Comparison of ENCODE assay signal across 16 cellular contexts in genomic region chr22:17083255-17083654, GRCh38. TPM values are rescaled to one million over a fixed set of nuclear protein-coding genes. Genes with fewer than 3 reads are reported as not detected.
DNase-seq lines count a peak whose midpoint lies in the region; ATAC-seq and TF ChIP-seq lines count a peak whose summit lies in the region.
"Had no signal": no experiment of that assay in that cellular context is flagged by ENCODE, and none has a peak within 500 bp of the region (broad histone marks: within the 10 kb centered on the region; RNA-seq: fewer than 3 reads in every experiment).

No MANE protein-coding gene starts in this region.

- H3K27me3 Mint-ChIP-seq in T-helper 1 cell treated with Interleukin-12 subunit alpha and Interleukin-12 subunit beta and Interleukin-4 antibody, amounts not matched to agents 30 μg/mL and 1 μg/mL, for 36 hours (ENCODE audit: low read depth), result no peaks in the 10 kb centered on the region
- H3K27me3 Mint-ChIP-seq in Caco-2 (ENCODE audit: insufficient read depth, unreplicated experiment), result no peaks in the 10 kb centered on the region
- H3K27me3 Mint-ChIP-seq in activated naive CD8-positive, alpha-beta T cell treated with anti-CD3 and anti-CD28 coated beads, Interleukin-2, amount 10 ng/mL, durations not matched to agents 7 days and 5 days, result peaks cover 6% of the 10 kb centered on the region
- H3K27me3 Mint-ChIP-seq in naive thymus-derived CD8-positive, alpha-beta T cell, result no peaks in the 10 kb centered on the region

- no peaks in the 10 kb centered on the region for H3K36me3 ChIP-seq in Caco-2 (ENCODE audit: control insufficient read depth, insufficient read depth, low read length)
- H3K36me3 ChIP-seq: gastrocnemius medialis had no signal

- no peaks in the 10 kb centered on the region for H3K9me3 Mint-ChIP-seq in T-helper 1 cell treated with Interleukin-12 subunit alpha and Interleukin-12 subunit beta and Interleukin-4 antibody, amounts not matched to agents 30 μg/mL and 1 μg/mL, for 36 hours
- H3K9me3 Mint-ChIP-seq in Caco-2 (ENCODE audit: unreplicated experiment), result no peaks in the 10 kb centered on the region
- H3K9me3 Mint-ChIP-seq in activated naive CD8-positive, alpha-beta T cell treated with anti-CD3 and anti-CD28 coated beads, Interleukin-2, amount 10 ng/mL, durations not matched to agents 7 days and 5 days, result no peaks in the 10 kb centered on the region
- no peaks in the 10 kb centered on the region for H3K9me3 Mint-ChIP-seq in naive thymus-derived CD8-positive, alpha-beta T cell

- no TSS peak for BruUV-seq in Caco-2 (replicated peaks; lab: Mats Ljungman, UMichigan)

- POLR2A ChIA-PET in Caco-2 (lab: Charles Lee), result no interaction called here
- POLR2A ChIA-PET in activated naive CD8-positive, alpha-beta T cell treated with anti-CD3 and anti-CD28 coated beads, Interleukin-2, amount 10 ng/mL, durations not matched to agents 7 days and 5 days (lab: Charles Lee), result no interaction called here
- POLR2A ChIA-PET in naive thymus-derived CD8-positive, alpha-beta T cell (lab: Charles Lee), result interaction anchor here (7.1 to 7.2 kb wide), 2 partner anchors 25 to 33 kb away, joined by 67 to 74 read pairs; no protein-coding TSS in a partner anchor

- peak overlapping the region; percentile 32 for H3K27ac Mint-ChIP-seq in T-helper 1 cell treated with Interleukin-12 subunit alpha and Interleukin-12 subunit beta and Interleukin-4 antibody, amounts not matched to agents 30 μg/mL and 1 μg/mL, for 36 hours
- peak overlapping the region; percentile 73 for H3K27ac Mint-ChIP-seq in Caco-2 (ENCODE audit: unreplicated experiment)
- H3K27ac Mint-ChIP-seq in activated naive CD8-positive, alpha-beta T cell treated with anti-CD3 and anti-CD28 coated beads, Interleukin-2, amount 10 ng/mL, durations not matched to agents 7 days and 5 days, result peak overlapping the region; percentile 77
- H3K27ac Mint-ChIP-seq in naive thymus-derived CD8-positive, alpha-beta T cell, result peak overlapping the region in 6 of 10 donors; percentile 47 to 92 (median 75)

- peak overlapping the region; percentile 58 for H3K4me3 Mint-ChIP-seq in T-helper 1 cell treated with Interleukin-12 subunit alpha and Interleukin-12 subunit beta and Interleukin-4 antibody, amounts not matched to agents 30 μg/mL and 1 μg/mL, for 36 hours
- peak overlapping the region; percentile 93 for H3K4me3 Mint-ChIP-seq in Caco-2 (ENCODE audit: unreplicated experiment)
- peak overlapping the region; percentile 54 for H3K4me3 Mint-ChIP-seq in activated naive CD8-positive, alpha-beta T cell treated with anti-CD3 and anti-CD28 coated beads, Interleukin-2, amount 10 ng/mL, durations not matched to agents 7 days and 5 days
- peak overlapping the region; percentile 55 to 98 (median 88) for H3K4me3 Mint-ChIP-seq in naive thymus-derived CD8-positive, alpha-beta T cell

- no peak for DNase-seq in T-helper 1 cell
- DNase-seq in Caco-2, result no peak
- DNase-seq in activated naive CD8-positive, alpha-beta T cell treated with anti-CD3 and anti-CD28 coated beads, Interleukin-2, amount 10 ng/mL, durations not matched to agents 7 days and 5 days, result no peak
- no peak for DNase-seq in naive thymus-derived CD8-positive, alpha-beta T cell
- no peak for DNase-seq in NK-92 (lab: John Stamatoyannopoulos, UW; ENCODE audit: unreplicated experiment)
- DNase-seq in left colon, result no peak
- DNase-seq in globus pallidus (ENCODE audit: low spot score), result no peak
- DNase-seq: C1 segment of cervical spinal cord; gastrocnemius medialis; NCI-H1436 treated with DMSO at 0.1 percent for 48 hours; NCI-H446; SHP77 treated with DMSO at 0.1 percent for 48 hours; stimulated activated CD4-positive, alpha-beta T cell treated with anti-CD3 and anti-CD28 coated beads, Interleukin-4, amount 100 ng/mL, for 1 hour; T1000; trophoblast cell had no signal

- H3K4me1 Mint-ChIP-seq in T-helper 1 cell treated with Interleukin-12 subunit alpha and Interleukin-12 subunit beta and Interleukin-4 antibody, amounts not matched to agents 30 μg/mL and 1 μg/mL, for 36 hours (ENCODE audit: low read depth), result peaks cover 26% of the 10 kb centered on the region
- H3K4me1 Mint-ChIP-seq in Caco-2 (ENCODE audit: low read depth, unreplicated experiment), result peaks cover 8% of the 10 kb centered on the region
- H3K4me1 Mint-ChIP-seq in activated naive CD8-positive, alpha-beta T cell treated with anti-CD3 and anti-CD28 coated beads, Interleukin-2, amount 10 ng/mL, durations not matched to agents 7 days and 5 days, result peaks cover 28% of the 10 kb centered on the region
- H3K4me1 Mint-ChIP-seq in naive thymus-derived CD8-positive, alpha-beta T cell, result peaks cover 25 to 35% (median 31%) of the 10 kb centered on the region in 4 donors

- H3K9me3 ChIP-seq in Caco-2, result no peaks in the 10 kb centered on the region
- H3K9me3 ChIP-seq: gastrocnemius medialis had no signal

- no peak overlapping the region for H3K4me3 ChIP-seq in Caco-2 (ENCODE audit: low read depth, low read length)

- intact Hi-C loops in Caco-2 (cut with micrococcal nuclease; ENCODE audit: unreplicated experiment), result loop anchor here (5.0 kb wide), 1 partner anchor 39 kb away; the partner anchor contains the start of gene TMEM121B
- intact Hi-C loops in left colon (cut with DNase I, micrococcal nuclease), result no loop called here

- H3K36me3 Mint-ChIP-seq in T-helper 1 cell treated with Interleukin-12 subunit alpha and Interleukin-12 subunit beta and Interleukin-4 antibody, amounts not matched to agents 30 μg/mL and 1 μg/mL, for 36 hours (ENCODE audit: low read depth), result peaks cover 12% of the 10 kb centered on the region
- no peaks in the 10 kb centered on the region for H3K36me3 Mint-ChIP-seq in Caco-2 (ENCODE audit: insufficient read depth, unreplicated experiment)
- H3K36me3 Mint-ChIP-seq in activated naive CD8-positive, alpha-beta T cell treated with anti-CD3 and anti-CD28 coated beads, Interleukin-2, amount 10 ng/mL, durations not matched to agents 7 days and 5 days, result peaks cover 3% of the 10 kb centered on the region
- H3K36me3 Mint-ChIP-seq in naive thymus-derived CD8-positive, alpha-beta T cell, result no peaks in the 10 kb centered on the region

- no peaks in the 10 kb centered on the region for H3K4me1 ChIP-seq in Caco-2

- CTCF ChIA-PET in Caco-2 (lab: Charles Lee), result no interaction called here

- no peak for ATAC-seq in activated naive CD8-positive, alpha-beta T cell treated with anti-CD3 and anti-CD28 coated beads, Interleukin-2, amount 10 ng/mL, durations not matched to agents 7 days and 5 days (ENCODE audit: low read depth)
- no peak for ATAC-seq in naive thymus-derived CD8-positive, alpha-beta T cell
- ATAC-seq in left colon, result no peak
- ATAC-seq: gastrocnemius medialis had no signal

- H3K27me3 ChIP-seq in Caco-2 (replicated peaks; ENCODE audit: control insufficient read depth, insufficient read depth, low read length), result no peaks in the 10 kb centered on the region

- no peak for TF ChIP-seq CTCF in Caco-2 (IDR thresholded peaks at IDR 0.05; ENCODE audit: insufficient read depth in 1 of 2, low read depth in 1 of 2, low read length in 1 of 2, severe bottlenecking in 1 of 2, unreplicated experiment in 1 of 2)

RNA-seq across cellular contexts. Expression of gene IL17RA, which starts 1.5 kb away (rescaled TPM):
- total RNA-seq in Caco-2 (2022) (13.7 and 14.5 TPM in 2 replicates), left colon (10 to 100 TPM; 15.7 to 18.5 TPM)
- total RNA-seq in activated naive CD8-positive, alpha-beta T cell treated with anti-CD3 and anti-CD28 coated beads, Interleukin-2, amount 10 ng/mL, durations not matched to agents 7 days and 5 days, result 10 to 100 TPM; 46.7 to 48.0 TPM
- 10 to 100 TPM; 69.9 to 78.6 TPM for total RNA-seq in naive thymus-derived CD8-positive, alpha-beta T cell
- polyA plus RNA-seq in naive thymus-derived CD8-positive, alpha-beta T cell, result 10 to 100 TPM; 26.2 to 57.7 (median 48.8) TPM

RNA-seq across cellular contexts. Expression of gene TMEM121B, which starts 37.9 kb away (rescaled TPM):
- total RNA-seq in Caco-2 (2022) (0.49 and 0.82 TPM in 2 replicates), left colon (under 1 TPM; 0.15 to 0.42 TPM)
- under 1 TPM; 0.08 to 0.09 TPM for total RNA-seq in activated naive CD8-positive, alpha-beta T cell treated with anti-CD3 and anti-CD28 coated beads, Interleukin-2, amount 10 ng/mL, durations not matched to agents 7 days and 5 days
- under 1 TPM; 0.08 to 0.11 TPM for total RNA-seq in naive thymus-derived CD8-positive, alpha-beta T cell
- not detected for polyA plus RNA-seq in naive thymus-derived CD8-positive, alpha-beta T cell
